In the genomic region with DNA sequence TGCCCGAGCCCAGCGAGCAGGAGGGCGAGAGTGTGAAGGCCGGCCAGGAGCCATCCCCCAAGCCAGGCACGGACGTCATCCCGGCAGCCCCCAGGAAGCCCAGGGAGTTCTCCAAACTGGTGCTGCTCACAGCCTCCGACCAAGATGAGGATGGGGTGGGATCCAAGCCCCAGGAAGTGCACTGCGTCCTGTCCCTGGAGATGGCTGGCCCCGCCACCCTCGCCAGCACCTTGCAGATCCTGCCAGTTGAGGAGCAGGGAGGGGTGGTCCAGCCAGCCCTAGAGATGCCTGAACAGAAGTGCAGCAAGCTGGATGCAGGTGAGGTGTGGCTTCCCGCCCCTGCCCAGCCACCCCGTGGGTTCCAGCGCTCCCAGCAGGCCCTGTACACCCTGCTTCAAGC, we compare ENCODE assay signal across 29 cellular contexts. TPM values are rescaled to one million over a fixed set of nuclear protein-coding genes. Genes with fewer than 3 reads are reported as not detected.
DNase-seq lines count a peak whose midpoint lies in the region; ATAC-seq, FAIRE-seq and TF ChIP-seq lines count a peak whose summit lies in the region.
"Had no signal": no experiment of that assay in that cellular context is flagged by ENCODE, and none has a peak within 500 bp of the region (broad histone marks: within the 10 kb centered on the region; RNA-seq: fewer than 3 reads in every experiment).

No MANE protein-coding gene starts in this region.

- H3K27ac ChIP-seq in GM23338 (ENCODE audit: low read depth) = no peak overlapping the region
- no peak overlapping the region for H3K27ac ChIP-seq in HEK293 (ENCODE audit: extremely low read depth, low read depth, low read length)
- no peak overlapping the region for H3K27ac ChIP-seq in K562 (ENCODE audit: extremely low read depth, low read depth, low read length)
- H3K27ac ChIP-seq: 22Rv1; A549; BLaER1 treated with 17β-estradiol and CSF1 and Interleukin-3, amounts not matched to agents 10 nM and 100 nM; C4-2B had no signal

- H3K4me1 Mint-ChIP-seq in GM23338 = peaks cover 42% of the 10 kb centered on the region
- H3K4me1 Mint-ChIP-seq in osteocyte (ENCODE audit: unreplicated experiment) = peaks cover 4% of the 10 kb centered on the region

- no peak overlapping the region for H2AFZ ChIP-seq in GM23338
- no peak overlapping the region for H2AFZ ChIP-seq in K562 (ENCODE audit: low read depth, low read length)

- in situ Hi-C loops in K562 (cut with MboI) = loop anchor here (5.0 kb wide), 1 partner anchor 92 kb away; no protein-coding TSS in a partner anchor

- H3F3A ChIP-seq in GM23338 (replicated peaks; ENCODE audit: low read depth) = peaks cover 5% of the 10 kb centered on the region; the same call in 1 of the 2 replicates

- TF ChIP-seq EP300 in K562 (IDR thresholded peaks at IDR 0.05; ENCODE audit: low read length) = no peak

- H3K79me2 ChIP-seq in GM23338 (replicated peaks; ENCODE audit: insufficient read depth) (no peaks in the 10 kb centered on the region), K562 (ENCODE audit: control insufficient read depth, insufficient read depth, low read length) (no peaks in the 10 kb centered on the region)

- DNase-seq in D721Med (ENCODE audit: insufficient read length, low spot score) (peak; percentile 1), GM23338 (ENCODE audit: low spot score) (no peak), K562 (ENCODE audit: extremely low read depth in 1 of 4, low spot score in 3 of 4) (peak in 1 of 4 experiments; percentile 2), pons (ENCODE audit: low spot score) (no peak), osteocyte (ENCODE audit: extremely low spot score, unreplicated experiment) (no peak)
- DNase-seq in activated CD8-positive, alpha-beta memory T cell treated with anti-CD3 and anti-CD28 coated beads, Interleukin-2, amount 50 U/mL, for 4 hours = no peak
- DNase-seq: AML-193; Caco-2; Calu3; CD4-positive, alpha-beta T cell; CD8-positive, alpha-beta T cell; DMS 273 treated with DMSO at 0.1 percent for 48 hours; DMS153; DMS53; DMS79; DND-41; EL; GDM1 had no signal

- CTCF ChIA-PET in HEK293 (lab: Yijun Ruan, JAX) = no interaction called here
- CTCF ChIA-PET in K562 (lab: Yijun Ruan, JAX; ENCODE audit: low intra/inter-chr PET ratio) = no interaction called here

- FAIRE-seq in D721Med (lab: Jason Lieb, UNC) (no peak), K562 (lab: Jason Lieb, UNC) (no peak)
- FAIRE-seq: A549, GM12878, GM12892, GM18507 had no signal

- H3K36me3 ChIP-seq in GM23338 (ENCODE audit: insufficient read depth) = no peaks in the 10 kb centered on the region
- H3K36me3 ChIP-seq in HEK293 (ENCODE audit: control insufficient read depth in 2 of 2, insufficient read depth in 1 of 2, low read length in 2 of 2) = peaks cover 4 to 45% of the 10 kb centered on the region in 2 experiments; a peak in 2 of 3 replicates
- peaks cover 31% of the 10 kb centered on the region; the same call in 1 of the 3 replicates for H3K36me3 ChIP-seq in K562 (ENCODE audit: control insufficient read depth, insufficient read depth, low read length)

- intact Hi-C loops in K562 (cut with micrococcal nuclease) = loop anchor here (5.0 kb wide), 1 partner anchor 53 kb away; a partner anchor contains a TSS

- H3K9me3 Mint-ChIP-seq in GM23338 (peaks cover 9% of the 10 kb centered on the region; the same call in 2 of the 3 replicates), osteocyte (ENCODE audit: unreplicated experiment) (no peaks in the 10 kb centered on the region)
- H3K9me3 Mint-ChIP-seq: CD4-positive, alpha-beta T cell; CD8-positive, alpha-beta T cell had no signal

- no peak for TF ChIP-seq POLR2A in K562 (conservative IDR thresholded peaks at IDR 0.05)

- 89% methylated on average over 10 of the region's 14 CpGs for WGBS in K562 (ENCODE audit: insufficient coverage, low coverage, missing lambda C conversion rate)

- H4K20me1 ChIP-seq in GM23338 (replicated peaks; ENCODE audit: insufficient read depth) (no peaks in the 10 kb centered on the region), K562 (replicated peaks; ENCODE audit: control insufficient read depth, insufficient read depth, low read length) (no peaks in the 10 kb centered on the region)

- peak overlapping the region in 1 of 2 experiments; percentile 45; a peak in 2 of 4 replicates for H3K9ac ChIP-seq in K562 (ENCODE audit: insufficient read depth in 1 of 2, low read depth in 2 of 2, low read length in 2 of 2)

- H3K4me3 Mint-ChIP-seq in GM23338 (no peak overlapping the region), osteocyte (ENCODE audit: unreplicated experiment) (no peak overlapping the region)
- H3K4me3 Mint-ChIP-seq: B cell; CD4-positive, alpha-beta T cell; CD8-positive, alpha-beta T cell had no signal

- no peak overlapping the region for H3K4me2 ChIP-seq in GM23338
- H3K4me2 ChIP-seq in K562 (ENCODE audit: insufficient read depth, low read length) = no peak overlapping the region
- H3K4me2 ChIP-seq: A549; BLaER1 treated with 17β-estradiol and CSF1 and Interleukin-3, amounts not matched to agents 10 nM and 100 nM had no signal

- H3K27me3 Mint-ChIP-seq in GM23338 (ENCODE audit: insufficient read depth, low read depth, poor library complexity) (peaks cover 13% of the 10 kb centered on the region), osteocyte (ENCODE audit: unreplicated experiment) (no peaks in the 10 kb centered on the region)
- H3K27me3 Mint-ChIP-seq: B cell; CD4-positive, alpha-beta T cell had no signal

- H3K27ac Mint-ChIP-seq in GM23338 (0 out of 2 replicates have a peak overlapping the region, but pooled peaks have one; percentile 36), osteocyte (ENCODE audit: unreplicated experiment) (no peak overlapping the region)
- H3K27ac Mint-ChIP-seq: B cell; CD4-positive, alpha-beta T cell; CD8-positive, alpha-beta T cell had no signal

- no peaks in the 10 kb centered on the region for H3K9me1 ChIP-seq in K562 (ENCODE audit: control insufficient read depth, insufficient read depth, low read length)

- no peak overlapping the region for H3K4me3 ChIP-seq in GM23338
- H3K4me3 ChIP-seq in HEK293 (ENCODE audit: low read depth, low read length) = no peak overlapping the region
- H3K4me3 ChIP-seq in K562 = no peak overlapping the region
- H3K4me3 ChIP-seq: A549; BLaER1 treated with 17β-estradiol and CSF1 and Interleukin-3, amounts not matched to agents 10 nM and 100 nM; GM12878 had no signal

- TF ChIP-seq CTCF in D721Med (IDR thresholded peaks at IDR 0.05; ENCODE audit: insufficient read depth, missing control alignments) = no peak
- TF ChIP-seq CTCF in GM23338 (conservative IDR thresholded peaks at IDR 0.05; ENCODE audit: low read depth in 2 of 2) = no peak
- no peak for TF ChIP-seq CTCF in HEK293 (tag by site-specific recombination; IDR thresholded peaks at IDR 0.05)
- TF ChIP-seq CTCF in K562 (IDR thresholded peaks at IDR 0.05 in 2 of 3, conservative IDR thresholded peaks at IDR 0.05 in 1 of 3; ENCODE audit: insufficient read depth in 2 of 3, low read depth in 1 of 3, low read length in 3 of 3) = no peak
- no peak for TF ChIP-seq CTCF in osteocyte (IDR thresholded peaks at IDR 0.05)

- no peaks in the 10 kb centered on the region for H3K9me2 ChIP-seq in GM23338 (ENCODE audit: insufficient read depth)

- POLR2A ChIA-PET in HEK293 (lab: Yijun Ruan, JAX) (interaction anchor here (1.4 kb wide), 1 partner anchor 47 kb away, joined by 5 read pairs; a partner anchor contains a TSS), K562 (lab: Yijun Ruan, JAX) (interaction anchor here (1.4 kb wide), 1 partner anchor 11 kb away, joined by 3 read pairs; no protein-coding TSS in a partner anchor)

- ATAC-seq in GM23338 (no peak), K562 (no peak), HG02642 (IDR thresholded peaks at IDR 0.05; ENCODE audit: poor library complexity, unreplicated experiment) (no peak)
- ATAC-seq: A549; CD8-positive, alpha-beta T cell; GM12878 had no signal

- no TSS peak for BruUV-seq in K562 (replicated peaks; lab: Mats Ljungman, UMichigan)

- peaks cover 7% of the 10 kb centered on the region; the same call in 1 of the 2 replicates for H3K4me1 ChIP-seq in GM23338 (ENCODE audit: insufficient read depth)
- H3K4me1 ChIP-seq in HEK293 (ENCODE audit: control insufficient read depth, insufficient read depth, low read length) = no peaks in the 10 kb centered on the region
- H3K4me1 ChIP-seq in K562 (replicated peaks in 1 of 2; ENCODE audit: control insufficient read depth in 2 of 2, insufficient read depth in 2 of 2, low read length in 2 of 2) = peaks cover 3 to 18% of the 10 kb centered on the region in 2 experiments; a peak in 3 of 5 replicates

- H3K9me3 ChIP-seq in HEK293 (ENCODE audit: control insufficient read depth, insufficient read depth, low read depth, low read length) = no peaks in the 10 kb centered on the region
- no peaks in the 10 kb centered on the region for H3K9me3 ChIP-seq in K562 (replicated peaks; ENCODE audit: control insufficient read depth, insufficient read depth, low read depth, low read length)
- H3K9me3 ChIP-seq: A549; BLaER1 treated with 17β-estradiol and CSF1 and Interleukin-3, amounts not matched to agents 10 nM and 100 nM; Caco-2 had no signal

- TF ChIP-seq RAD21 in K562 (CRISPR knock-in tag; conservative IDR thresholded peaks at IDR 0.05 in 1 of 2, IDR thresholded peaks at IDR 0.05 in 1 of 2) = no peak

- H3K36me3 Mint-ChIP-seq in GM23338 (ENCODE audit: low read depth) (peaks cover 17% of the 10 kb centered on the region; the same call in 2 of the 3 replicates), osteocyte (ENCODE audit: unreplicated experiment) (peaks cover 8% of the 10 kb centered on the region)

- 0 out of 2 replicates have a peak, but pooled peaks cover 7% of the 10 kb centered on the region for H3K27me3 ChIP-seq in GM23338 (ENCODE audit: insufficient read depth)
- no peaks in the 10 kb centered on the region for H3K27me3 ChIP-seq in K562 (ENCODE audit: control insufficient read depth in 2 of 2, insufficient read depth in 2 of 2, low read length in 2 of 2)
- H3K27me3 ChIP-seq: BLaER1 treated with 17β-estradiol and CSF1 and Interleukin-3, amounts not matched to agents 10 nM and 100 nM had no signal

RNA-seq across cellular contexts. Expression of a gene that starts 18.0 kb away (rescaled TPM):
- 22.9 and 29.3 TPM in 2 replicates for total RNA-seq in GM23338 (2014; rRNA removed; shearing (Covaris generic))
- polyA plus RNA-seq in GM23338 (2016; fragmentation: Nextera tagmentation; extraction: Ambion mirVana) (6.0 and 7.5 TPM in 2 replicates), K562 (2011; rRNA removed) (6.1 and 8.4 TPM in 2 replicates), K562 (2014; fragmentation: Illumina TruSeq; extraction: Trizol) (11.6 and 13.2 TPM in 2 replicates), K562 (2014; fragmentation: Nextera tagmentation; extraction: Ambion mirVana) (under 1 TPM; 0.18 to 0.52 TPM), K562 (2014; rRNA removed) (18.7 and 20.4 TPM in 2 replicates)
- 17.5 and 43.7 TPM in 2 replicates for total RNA-seq in K562 (2011; cell fraction: chromatin; rRNA removed; ENCODE audit: low replicate concordance)
- total RNA-seq in K562 (2011; cell fraction: nucleolus; rRNA removed) = 32.5 and 32.6 TPM in 2 replicates
- total RNA-seq in K562 (2011; cell fraction: nucleoplasm; rRNA removed) = 23.0 and 25.4 TPM in 2 replicates
- total RNA-seq in K562 (2014; rRNA removed) (27.0 and 32.8 TPM in 2 replicates), K562 (2014; rRNA removed; fragmentation: Illumina TruSeq; extraction: Trizol) (2.2 and 2.5 TPM in 2 replicates), K562 (2015; rRNA removed; fragmentation: Illumina TruSeq; extraction: Trizol) (10.3 and 11.3 TPM in 2 replicates), K562 (2021) (32.7 and 33.6 TPM in 2 replicates), osteocyte (38.9 and 46.4 TPM in 2 replicates)
- polyA plus RNA-seq in K562 (2011; cell fraction: cytosol; rRNA removed) = 11.7 and 27.6 TPM in 2 replicates
- polyA plus RNA-seq in K562 (2011; cell fraction: nucleus; rRNA removed) = 18.7 and 32.5 TPM in 2 replicates
- polyA plus RNA-seq in K562 (2012) = 15.4 and 25.6 TPM in 2 replicates
- polyA minus RNA-seq in K562 (2011; rRNA and poly(A)+ RNA removed) = 2.1 and 5.8 TPM in 2 replicates
- polyA minus RNA-seq in K562 (2011; cell fraction: cytosol; rRNA and poly(A)+ RNA removed) = 8.8 and 13.6 TPM in 2 replicates
- polyA minus RNA-seq in K562 (2011; cell fraction: nucleus; rRNA and poly(A)+ RNA removed) = 10.6 and 11.7 TPM in 2 replicates

RNA-seq across cellular contexts. Expression of a gene that starts 34.4 kb away (rescaled TPM):
- total RNA-seq in GM23338 (2014; rRNA removed; shearing (Covaris generic)) = 16.1 and 17.6 TPM in 2 replicates
- polyA plus RNA-seq in GM23338 (2016; fragmentation: Nextera tagmentation; extraction: Ambion mirVana) (4.7 and 4.9 TPM in 2 replicates), K562 (2011; rRNA removed) (1.4 and 3.1 TPM in 2 replicates), K562 (2014; fragmentation: Illumina TruSeq; extraction: Trizol) (0.25 and 1.5 TPM in 2 replicates), K562 (2014; fragmentation: Nextera tagmentation; extraction: Ambion mirVana) (under 1 TPM in 1 of 2 experiments, not detected in 1; 0.04 TPM), K562 (2014; rRNA removed) (7.1 and 7.5 TPM in 2 replicates)
- 1.7 and 9.3 TPM in 2 replicates for total RNA-seq in K562 (2011; cell fraction: chromatin; rRNA removed; ENCODE audit: low replicate concordance)
- total RNA-seq in K562 (2011; cell fraction: nucleolus; rRNA removed) = 17.9 and 19.0 TPM in 2 replicates
- 5.8 and 6.7 TPM in 2 replicates for total RNA-seq in K562 (2011; cell fraction: nucleoplasm; rRNA removed)
- total RNA-seq in K562 (2014; rRNA removed) (7.7 and 8.6 TPM in 2 replicates), K562 (2014; rRNA removed; fragmentation: Illumina TruSeq; extraction: Trizol) (0.67 and 0.84 TPM in 2 replicates), K562 (2015; rRNA removed; fragmentation: Illumina TruSeq; extraction: Trizol) (1.5 and 2.0 TPM in 2 replicates), K562 (2021) (7.6 and 8.2 TPM in 2 replicates), osteocyte (not detected in 2 replicates)
- 3.1 and 10.2 TPM in 2 replicates for polyA plus RNA-seq in K562 (2011; cell fraction: cytosol; rRNA removed)
- 14.7 and 20.3 TPM in 2 replicates for polyA plus RNA-seq in K562 (2011; cell fraction: nucleus; rRNA removed)
- 1.2 and 3.0 TPM in 2 replicates for polyA plus RNA-seq in K562 (2012)
- polyA minus RNA-seq in K562 (2011; rRNA and poly(A)+ RNA removed) = 0.21 and 0.30 TPM in 2 replicates
- 2.8 and 2.9 TPM in 2 replicates for polyA minus RNA-seq in K562 (2011; cell fraction: cytosol; rRNA and poly(A)+ RNA removed)
- 2.4 and 2.9 TPM in 2 replicates for polyA minus RNA-seq in K562 (2011; cell fraction: nucleus; rRNA and poly(A)+ RNA removed)
- total RNA-seq: Calu3; CD4-positive, alpha-beta T cell; CD8-positive, alpha-beta T cell had no signal
- polyA plus RNA-seq: BJ had no signal

RNA-seq across cellular contexts. Expression of a gene that starts 39.5 kb away (rescaled TPM):
- total RNA-seq in GM23338 (2014; rRNA removed; shearing (Covaris generic)) = 17.7 and 29.3 TPM in 2 replicates
- polyA plus RNA-seq in GM23338 (2016; fragmentation: Nextera tagmentation; extraction: Ambion mirVana) (7.0 and 8.8 TPM in 2 replicates), K562 (2011; rRNA removed) (11.6 and 14.6 TPM in 2 replicates), K562 (2014; fragmentation: Illumina TruSeq; extraction: Trizol) (21.1 and 27.8 TPM in 2 replicates), K562 (2014; fragmentation: Nextera tagmentation; extraction: Ambion mirVana) (1 to 10 TPM in 1 of 2 experiments, under 1 TPM in 1; 0.62 to 1.0 TPM), K562 (2014; rRNA removed) (28.9 and 31.6 TPM in 2 replicates)
- total RNA-seq in K562 (2011; cell fraction: chromatin; rRNA removed; ENCODE audit: low replicate concordance) = 19.5 and 61.4 TPM in 2 replicates
- total RNA-seq in K562 (2011; cell fraction: nucleolus; rRNA removed) = 51.0 and 53.6 TPM in 2 replicates
- total RNA-seq in K562 (2011; cell fraction: nucleoplasm; rRNA removed) = 31.3 and 34.3 TPM in 2 replicates
- total RNA-seq in K562 (2014; rRNA removed) (25.3 and 30.1 TPM in 2 replicates), K562 (2014; rRNA removed; fragmentation: Illumina TruSeq; extraction: Trizol) (8.2 and 10.7 TPM in 2 replicates), K562 (2015; rRNA removed; fragmentation: Illumina TruSeq; extraction: Trizol) (19.5 and 22.0 TPM in 2 replicates), K562 (2021) (40.4 TPM in 2 replicates), osteocyte (8.4 and 11.9 TPM in 2 replicates)
- polyA plus RNA-seq in K562 (2011; cell fraction: cytosol; rRNA removed) = 16.4 and 41.9 TPM in 2 replicates
- 40.3 and 69.3 TPM in 2 replicates for polyA plus RNA-seq in K562 (2011; cell fraction: nucleus; rRNA removed)
- 21.4 and 26.0 TPM in 2 replicates for polyA plus RNA-seq in K562 (2012)
- polyA minus RNA-seq in K562 (2011; rRNA and poly(A)+ RNA removed) = 4.7 and 8.4 TPM in 2 replicates
- 13.9 and 18.4 TPM in 2 replicates for polyA minus RNA-seq in K562 (2011; cell fraction: cytosol; rRNA and poly(A)+ RNA removed)
- 10.0 and 12.0 TPM in 2 replicates for polyA minus RNA-seq in K562 (2011; cell fraction: nucleus; rRNA and poly(A)+ RNA removed)

RNA-seq across cellular contexts. Expression of a gene that starts 46.7 kb away (rescaled TPM):
- 45.0 and 48.7 TPM in 2 replicates for total RNA-seq in GM23338 (2014; rRNA removed; shearing (Covaris generic))
- polyA plus RNA-seq in GM23338 (2016; fragmentation: Nextera tagmentation; extraction: Ambion mirVana) (30.9 and 38.6 TPM in 2 replicates), K562 (2011; rRNA removed) (7.6 and 11.4 TPM in 2 replicates), K562 (2014; fragmentation: Illumina TruSeq; extraction: Trizol) (5.8 and 22.3 TPM in 2 replicates), K562 (2014; fragmentation: Nextera tagmentation; extraction: Ambion mirVana) (1 to 10 TPM in 1 of 2 experiments, under 1 TPM in 1; 0.70 to 1.4 TPM), K562 (2014; rRNA removed) (45.7 and 52.6 TPM in 2 replicates)
- total RNA-seq in K562 (2011; cell fraction: chromatin; rRNA removed; ENCODE audit: low replicate concordance) = 2.1 and 5.8 TPM in 2 replicates
- 5.5 and 7.5 TPM in 2 replicates for total RNA-seq in K562 (2011; cell fraction: nucleolus; rRNA removed)
- total RNA-seq in K562 (2011; cell fraction: nucleoplasm; rRNA removed) = 3.2 and 5.1 TPM in 2 replicates
- total RNA-seq in K562 (2014; rRNA removed) (55.5 and 69.2 TPM in 2 replicates), K562 (2014; rRNA removed; fragmentation: Illumina TruSeq; extraction: Trizol) (3.5 and 4.8 TPM in 2 replicates), K562 (2015; rRNA removed; fragmentation: Illumina TruSeq; extraction: Trizol) (24.2 and 28.0 TPM in 2 replicates), K562 (2021) (25.4 and 28.4 TPM in 2 replicates), osteocyte (49.6 and 54.0 TPM in 2 replicates)
- 18.7 and 38.7 TPM in 2 replicates for polyA plus RNA-seq in K562 (2011; cell fraction: cytosol; rRNA removed)
- polyA plus RNA-seq in K562 (2011; cell fraction: nucleus; rRNA removed) = 9.2 and 10.8 TPM in 2 replicates
- polyA plus RNA-seq in K562 (2012) = 21.3 and 30.5 TPM in 2 replicates
- 0.96 and 1.9 TPM in 2 replicates for polyA minus RNA-seq in K562 (2011; rRNA and poly(A)+ RNA removed)
- 8.5 and 10.3 TPM in 2 replicates for polyA minus RNA-seq in K562 (2011; cell fraction: cytosol; rRNA and poly(A)+ RNA removed)
- polyA minus RNA-seq in K562 (2011; cell fraction: nucleus; rRNA and poly(A)+ RNA removed) = 2.6 and 4.6 TPM in 2 replicates

RNA-seq across cellular contexts. Expression of a gene that starts 50.6 kb away (rescaled TPM):
- 82.1 and 100 TPM in 2 replicates for total RNA-seq in GM23338 (2014; rRNA removed; shearing (Covaris generic))
- polyA plus RNA-seq in GM23338 (2016; fragmentation: Nextera tagmentation; extraction: Ambion mirVana) = 90.9 and 104 TPM in 2 replicates
- 71.6 and 270 TPM in 2 replicates for total RNA-seq in K562 (2011; cell fraction: chromatin; rRNA removed; ENCODE audit: low replicate concordance)
- total RNA-seq in K562 (2011; cell fraction: nucleolus; rRNA removed) = 273 and 293 TPM in 2 replicates
- total RNA-seq in K562 (2011; cell fraction: nucleoplasm; rRNA removed) = 141 and 143 TPM in 2 replicates
- total RNA-seq in K562 (2014; rRNA removed) = 85.5 and 110 TPM in 2 replicates
- total RNA-seq in K562 (2014; rRNA removed; fragmentation: Illumina TruSeq; extraction: Trizol) = 19.7 and 21.6 TPM in 2 replicates
- total RNA-seq in K562 (2015; rRNA removed; fragmentation: Illumina TruSeq; extraction: Trizol) = 37.8 and 42.5 TPM in 2 replicates
- 187 and 201 TPM in 2 replicates for total RNA-seq in K562 (2021)
- polyA plus RNA-seq in K562 (2011; rRNA removed) = 18.7 and 48.0 TPM in 2 replicates
- polyA plus RNA-seq in K562 (2011; cell fraction: cytosol; rRNA removed) = 32.9 and 123 TPM in 2 replicates
- polyA plus RNA-seq in K562 (2011; cell fraction: nucleus; rRNA removed) = 203 and 375 TPM in 2 replicates
- polyA plus RNA-seq in K562 (2012) = 106 and 151 TPM in 2 replicates
- polyA plus RNA-seq in K562 (2014; fragmentation: Illumina TruSeq; extraction: Trizol) = 45.6 and 100 TPM in 2 replicates
- polyA plus RNA-seq in K562 (2014; fragmentation: Nextera tagmentation; extraction: Ambion mirVana) = 10 to 100 TPM in 1 of 2 experiments, 1 to 10 TPM in 1; 8.7 to 12.8 TPM
- polyA plus RNA-seq in K562 (2014; rRNA removed) = 84.1 and 112 TPM in 2 replicates
- polyA minus RNA-seq in K562 (2011; rRNA and poly(A)+ RNA removed) = 6.2 and 8.2 TPM in 2 replicates
- 33.3 and 34.1 TPM in 2 replicates for polyA minus RNA-seq in K562 (2011; cell fraction: cytosol; rRNA and poly(A)+ RNA removed)
- 65.0 and 81.9 TPM in 2 replicates for polyA minus RNA-seq in K562 (2011; cell fraction: nucleus; rRNA and poly(A)+ RNA removed)
- 10.4 and 14.0 TPM in 2 replicates for total RNA-seq in osteocyte
